Comparison of ENCODE assay signal across 12 cellular contexts in genomic region chr9:134373269-134373668, GRCh38. TPM values are rescaled to one million over a fixed set of nuclear protein-coding genes. Genes with fewer than 3 reads are reported as not detected.
DNase-seq lines count a peak whose midpoint lies in the region; ATAC-seq and TF ChIP-seq lines count a peak whose summit lies in the region.
"Had no signal": no experiment of that assay in that cellular context is flagged by ENCODE, and none has a peak within 500 bp of the region (broad histone marks: within the 10 kb centered on the region; RNA-seq: fewer than 3 reads in every experiment).

No MANE protein-coding gene starts in this region.

- in situ Hi-C loops in KBM-7 (cut with MboI; ENCODE audit: low pct_unique_long_range_greater_than_20kb, low sequenced_read_pairs) = no loop called here

- peak overlapping the region; percentile 74 for H3K27ac ChIP-seq in SJSA1
- H3K27ac ChIP-seq in gastroesophageal sphincter = peak overlapping the region in 3 of 4 donors; percentile 94 to 96 (median 95)
- peak overlapping the region; percentile 31 to 97 (median 89) for H3K27ac ChIP-seq in skin epidermis
- H3K27ac ChIP-seq: KMS-11 had no signal

- H3K27me3 Mint-ChIP-seq in HFFc6 (ENCODE audit: insufficient read depth) = no peaks in the 10 kb centered on the region
- H3K27me3 Mint-ChIP-seq: CD8-positive, alpha-beta memory T cell; naive thymus-derived CD8-positive, alpha-beta T cell had no signal

- H3K27me3 ChIP-seq in SJSA1 (replicated peaks) (no peaks in the 10 kb centered on the region), gastroesophageal sphincter (no peaks in the 10 kb centered on the region)

- H3K36me3 ChIP-seq in SJSA1 (no peaks in the 10 kb centered on the region), gastroesophageal sphincter (no peaks in the 10 kb centered on the region)

- H3K4me1 ChIP-seq in SJSA1 (replicated peaks) (peaks cover 56% of the 10 kb centered on the region), gastroesophageal sphincter (peaks cover 15 to 96% (median 63%) of the 10 kb centered on the region in 3 donors)

- no peak overlapping the region for H3K27ac Mint-ChIP-seq in HFFc6

- DNase-seq in GM10266 (ENCODE audit: extremely low spot score) (no peak), SJSA1 (ENCODE audit: low read depth in 1 of 2, low spot score in 2 of 2) (no peak), HFFc6 (no peak), KBM-7 (no peak)
- DNase-seq: CD8-positive, alpha-beta memory T cell; naive thymus-derived CD8-positive, alpha-beta T cell; NCI-H2171 treated with DMSO at 0.1 percent for 48 hours had no signal

- no peaks in the 10 kb centered on the region for H3K36me3 Mint-ChIP-seq in HFFc6 (ENCODE audit: low read depth)
- H3K36me3 Mint-ChIP-seq: CD8-positive, alpha-beta memory T cell; naive thymus-derived CD8-positive, alpha-beta T cell had no signal

- H3K4me1 Mint-ChIP-seq in HFFc6 (ENCODE audit: low read depth) = peaks cover 13% of the 10 kb centered on the region

- no CpG with 5 or more reads among the region's 13 CpGs for WGBS in gastroesophageal sphincter (ENCODE audit: low coverage in 1 of 2), 2 donors

- TF ChIP-seq EP300 in gastroesophageal sphincter (IDR thresholded peaks at IDR 0.05) = no peak

- no peak for ATAC-seq in gastroesophageal sphincter
- ATAC-seq in HG02610 (IDR thresholded peaks at IDR 0.05; ENCODE audit: unreplicated experiment) = no peak
- ATAC-seq in HG03378 (IDR thresholded peaks at IDR 0.05; ENCODE audit: unreplicated experiment) = no peak

- no peaks in the 10 kb centered on the region for H3K9me3 ChIP-seq in SJSA1 (replicated peaks)
- no peaks in the 10 kb centered on the region for H3K9me3 ChIP-seq in gastroesophageal sphincter

- no peaks in the 10 kb centered on the region for H3K9me3 Mint-ChIP-seq in HFFc6
- H3K9me3 Mint-ChIP-seq: CD8-positive, alpha-beta memory T cell; naive thymus-derived CD8-positive, alpha-beta T cell had no signal

- H3K4me3 ChIP-seq in SJSA1 (no peak overlapping the region), gastroesophageal sphincter (no peak overlapping the region), skin epidermis (peak overlapping the region in 1 of 7 experiments; percentile 6)

- TF ChIP-seq POLR2A in gastroesophageal sphincter (IDR thresholded peaks at IDR 0.05) = no peak

- no peak overlapping the region for H3K4me3 Mint-ChIP-seq in HFFc6
- H3K4me3 Mint-ChIP-seq: CD8-positive, alpha-beta memory T cell had no signal

- TF ChIP-seq CTCF in GM10266 (IDR thresholded peaks at IDR 0.05; ENCODE audit: control insufficient read depth, insufficient read depth, low read depth, missing control alignments) = peak; percentile 8
- no peak for TF ChIP-seq CTCF in gastroesophageal sphincter (IDR thresholded peaks at IDR 0.05)
- TF ChIP-seq CTCF in HFFc6 (IDR thresholded peaks at IDR 0.05) = no peak

RNA-seq across cellular contexts. Expression of gene RXRA, which starts 47.0 kb away (rescaled TPM):
- 12.2 and 15.7 TPM in 2 replicates for total RNA-seq in SJSA1 (2014; rRNA removed; shearing (Covaris generic))
- total RNA-seq in gastroesophageal sphincter = 10 to 100 TPM; 45.1 to 78.9 (median 55.3) TPM
- 10 to 100 TPM; 23.2 to 31.9 (median 28.0) TPM for total RNA-seq in HFFc6 (2021; fragmentation: NEBNext Ultra II Directional; extraction: Animal tissue kit (Norgen Biotek cat#: 25700))
